Comparison of ENCODE assay signal across 9 cellular contexts in genomic region chr18:67243799-67244587, GRCh38.
A peak's percentile ranks its signal among the peaks of the same experiment; 100 is the strongest.
DNase-seq lines count a peak whose midpoint lies in the region; ATAC-seq and TF ChIP-seq lines count a peak whose summit lies in the region.
"Had no signal": no experiment of that assay in that cellular context is flagged by ENCODE, and none has a peak within 500 bp of the region (broad histone marks: within the 10 kb centered on the region; RNA-seq: fewer than 3 reads in every experiment).

No MANE protein-coding gene starts in this region.

- H2AFZ ChIP-seq in KMS-11 (ENCODE audit: low read depth) = peak overlapping the region; percentile 84

- no peak for ATAC-seq in HG03280 (IDR thresholded peaks at IDR 0.05; ENCODE audit: unreplicated experiment)

- no peaks in the 10 kb centered on the region for H3K9me3 ChIP-seq in duodenal mucosa (ENCODE audit: control insufficient read depth in 1 of 2, low read length in 2 of 2)

- H3K9me3 Mint-ChIP-seq in activated naive CD4-positive, alpha-beta T cell treated with anti-CD3 and anti-CD28 coated beads, Interleukin-2, amount 50 U/mL, for 24 hours = no peaks in the 10 kb centered on the region
- H3K9me3 Mint-ChIP-seq in type B pancreatic cell = no peaks in the 10 kb centered on the region

- H3K27me3 ChIP-seq in KMS-11 (ENCODE audit: insufficient read depth, low read depth) (no peaks in the 10 kb centered on the region), duodenal mucosa (ENCODE audit: control insufficient read depth in 1 of 2, insufficient read depth in 2 of 2, low read length in 2 of 2) (no peaks in the 10 kb centered on the region)

- no peaks in the 10 kb centered on the region for H3K79me2 ChIP-seq in KMS-11 (ENCODE audit: insufficient read depth, low read depth)

- DNase-seq in activated naive CD4-positive, alpha-beta T cell (lab: John Stamatoyannopoulos, UW) = no peak
- no peak for DNase-seq in type B pancreatic cell (ENCODE audit: extremely low spot score, unreplicated experiment)
- DNase-seq in pons (ENCODE audit: low spot score) = no peak
- DNase-seq in HK-2 (ENCODE audit: unreplicated experiment) = no peak

- H3K27me3 Mint-ChIP-seq in activated naive CD4-positive, alpha-beta T cell treated with anti-CD3 and anti-CD28 coated beads, Interleukin-2, amount 50 U/mL, for 24 hours = no peaks in the 10 kb centered on the region
- peaks cover 3% of the 10 kb centered on the region for H3K27me3 Mint-ChIP-seq in type B pancreatic cell
- H3K27me3 Mint-ChIP-seq: brain had no signal

- peak overlapping the region; percentile 85 for H3K4me3 Mint-ChIP-seq in activated naive CD4-positive, alpha-beta T cell treated with anti-CD3 and anti-CD28 coated beads, Interleukin-2, amount 50 U/mL, for 24 hours
- peak overlapping the region; percentile 1 for H3K4me3 Mint-ChIP-seq in type B pancreatic cell
- H3K4me3 Mint-ChIP-seq: brain had no signal

- H3K36me3 Mint-ChIP-seq in activated naive CD4-positive, alpha-beta T cell treated with anti-CD3 and anti-CD28 coated beads, Interleukin-2, amount 50 U/mL, for 24 hours = no peaks in the 10 kb centered on the region
- H3K36me3 Mint-ChIP-seq in type B pancreatic cell = no peaks in the 10 kb centered on the region
- H3K36me3 Mint-ChIP-seq: brain had no signal

- TF ChIP-seq CTCF in KMS-11 (conservative IDR thresholded peaks at IDR 0.05; ENCODE audit: low read depth, low read length) = no peak
- no peak for TF ChIP-seq CTCF in type B pancreatic cell (conservative IDR thresholded peaks at IDR 0.05)

- H3K27ac ChIP-seq in KMS-11 = no peak overlapping the region
- no peak overlapping the region for H3K27ac ChIP-seq in duodenal mucosa (ENCODE audit: low read depth, low read length)

- no peaks in the 10 kb centered on the region for H4K20me1 ChIP-seq in KMS-11 (ENCODE audit: insufficient read depth)

- peak overlapping the region; percentile 37 for H3K4me2 ChIP-seq in KMS-11

- H3K4me1 ChIP-seq in KMS-11 (ENCODE audit: low read depth, poor library complexity, severe bottlenecking) = peaks cover 12% of the 10 kb centered on the region
- no peaks in the 10 kb centered on the region for H3K4me1 ChIP-seq in duodenal mucosa (ENCODE audit: control insufficient read depth in 1 of 2, insufficient read depth in 2 of 2, low read length in 2 of 2)

- peaks cover 39% of the 10 kb centered on the region for H3K4me1 Mint-ChIP-seq in activated naive CD4-positive, alpha-beta T cell treated with anti-CD3 and anti-CD28 coated beads, Interleukin-2, amount 50 U/mL, for 24 hours
- no peaks in the 10 kb centered on the region for H3K4me1 Mint-ChIP-seq in type B pancreatic cell (ENCODE audit: unreplicated experiment)

- peak overlapping the region; percentile 24; the same call in 1 of the 2 replicates for H3K9ac ChIP-seq in KMS-11
- no peak overlapping the region for H3K9ac ChIP-seq in duodenal mucosa (ENCODE audit: low read depth in 1 of 2, low read length in 2 of 2)

- H3K4me3 ChIP-seq in KMS-11 (IDR thresholded peaks at IDR 0.05; ENCODE audit: insufficient read depth, low read depth, low read length) (no peak overlapping the region), duodenal mucosa (ENCODE audit: low read depth in 1 of 2, low read length in 2 of 2) (peak overlapping the region; percentile 23 to 42)

- peak overlapping the region; percentile 48 for H3K27ac Mint-ChIP-seq in activated naive CD4-positive, alpha-beta T cell treated with anti-CD3 and anti-CD28 coated beads, Interleukin-2, amount 50 U/mL, for 24 hours
- no peak overlapping the region for H3K27ac Mint-ChIP-seq in type B pancreatic cell
- H3K27ac Mint-ChIP-seq: brain had no signal

- no peaks in the 10 kb centered on the region for H3K36me3 ChIP-seq in KMS-11 (ENCODE audit: insufficient read depth)
- no peaks in the 10 kb centered on the region for H3K36me3 ChIP-seq in duodenal mucosa (ENCODE audit: control insufficient read depth in 1 of 2, insufficient read depth in 2 of 2, low read length in 2 of 2)
